In the genomic region with DNA sequence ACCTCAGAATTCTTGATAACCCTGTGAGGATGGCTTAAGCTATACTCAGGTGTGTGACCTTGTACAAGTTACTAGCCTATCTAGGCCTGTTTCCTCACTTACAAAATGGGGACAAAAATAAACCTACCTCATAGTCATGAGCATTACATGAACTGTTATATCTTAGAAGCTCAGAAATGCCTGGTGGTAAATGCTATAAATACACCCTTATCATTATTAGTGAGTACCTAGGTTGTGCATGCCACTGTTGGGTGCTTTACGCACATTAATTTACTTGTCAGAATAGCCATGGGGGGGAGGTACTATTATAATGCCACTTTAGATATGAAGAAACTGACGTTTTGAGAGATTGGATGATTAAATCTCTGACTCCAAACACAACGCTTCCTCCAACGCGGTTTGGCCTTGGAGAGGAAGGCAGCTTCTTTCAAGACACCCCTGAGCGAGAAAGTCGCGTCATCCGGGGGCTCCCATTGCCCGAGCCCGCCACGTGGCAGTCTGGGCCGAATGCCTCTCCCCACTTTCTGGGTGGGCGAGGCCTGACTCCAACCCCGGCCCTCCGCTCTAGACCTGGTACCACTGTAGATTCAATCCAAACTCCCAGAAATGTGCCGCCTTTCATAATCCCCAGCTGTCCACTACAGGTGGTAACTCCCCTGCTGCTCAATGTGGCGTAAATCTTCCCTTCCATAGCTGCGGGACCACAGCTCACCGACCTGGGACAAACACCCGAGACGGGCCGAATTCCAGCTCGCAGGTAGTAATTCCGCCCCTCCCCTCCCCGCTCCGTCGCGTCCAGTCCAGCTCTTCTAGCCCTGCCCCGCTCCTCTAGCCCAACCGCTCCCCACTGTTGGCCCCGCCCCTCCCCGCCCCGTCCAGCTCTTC, we compare ENCODE assay signal across 8 cellular contexts. TPM values are rescaled to one million over a fixed set of nuclear protein-coding genes. Genes with fewer than 3 reads are reported as not detected.
DNase-seq lines count a peak whose midpoint lies in the region; ATAC-seq and TF ChIP-seq lines count a peak whose summit lies in the region.

No MANE protein-coding gene starts in this region.

- H3K4me3 ChIP-seq in epithelial cell of esophagus (ENCODE audit: low read length), result peak overlapping the region; percentile 84

- no peak for TF ChIP-seq CTCF in epithelial cell of esophagus (IDR thresholded peaks at IDR 0.05; ENCODE audit: insufficient read depth, low read depth, low read length, missing control alignments)

- DNase-seq in NCI-H82 (lab: John Stamatoyannopoulos, UW) (peak; percentile 91), NCI-H82 treated with DMSO at 0.1 percent for 48 hours (lab: John Stamatoyannopoulos, UW; ENCODE audit: unreplicated experiment) (no peak), NAMALWA (ENCODE audit: low spot score) (peak; percentile 74), epithelial cell of esophagus (ENCODE audit: low read depth) (no peak), myocyte (ENCODE audit: low read depth) (peak; percentile 54)
- DNase-seq in activated CD4-positive, alpha-beta T cell treated with anti-CD3 and anti-CD28 coated beads, Interleukin-2, amount 50 U/mL, for 48 hours, result peak; percentile 61 to 71
- peak; percentile 35 for DNase-seq in stimulated activated naive CD4-positive, alpha-beta T cell treated with Interleukin-2 at 50 U/mL for 16 hours (lab: John Stamatoyannopoulos, UW)

- peak; percentile 61 for ATAC-seq in HG02571 (IDR thresholded peaks at IDR 0.05; ENCODE audit: unreplicated experiment)

RNA-seq across cellular contexts. Expression of gene RAD54L, which starts 0.8 kb away (rescaled TPM):
- total RNA-seq in myocyte, result 0.52 and 0.59 TPM in 2 replicates
- 0.30 TPM for polyA plus RNA-seq in myocyte (2012)

RNA-seq across cellular contexts. Expression of gene LURAP1, which starts 43.7 kb away (rescaled TPM):
- 0.27 and 0.47 TPM in 2 replicates for total RNA-seq in myocyte
- polyA plus RNA-seq in myocyte (2012), result 0.57 TPM

RNA-seq across cellular contexts. Expression of gene POMGNT1, which starts 48.6 kb away (rescaled TPM):
- total RNA-seq in myocyte, result 142 and 156 TPM in 2 replicates
- polyA plus RNA-seq in myocyte (2012), result 132 TPM

RNA-seq across cellular contexts. Expression of gene LRRC41, which starts 56.6 kb away (rescaled TPM):
- 97.9 and 104 TPM in 2 replicates for total RNA-seq in myocyte
- polyA plus RNA-seq in myocyte (2012), result 58.6 TPM

RNA-seq across cellular contexts. Expression of gene UQCRH, which starts 56.7 kb away (rescaled TPM):
- 345 and 386 TPM in 2 replicates for total RNA-seq in myocyte
- polyA plus RNA-seq in myocyte (2012), result 394 TPM

Comparison
In these comparisons a context has a peak if more than half of its experiments do, and no peak if none do; other contexts are left out.
1. DNase-seq: peak in NCI-H82 (single experiment), NAMALWA (single experiment), activated CD4-positive, alpha-beta T cell treated with anti-CD3 and anti-CD28 coated beads, Interleukin-2, amount 50 U/mL, for 48 hours (2 of 2), myocyte (single experiment) and stimulated activated naive CD4-positive, alpha-beta T cell treated with Interleukin-2 at 50 U/mL for 16 hours (single experiment); none in NCI-H82 treated with DMSO at 0.1 percent for 48 hours (single experiment) and epithelial cell of esophagus (single experiment).